In the genomic region with DNA sequence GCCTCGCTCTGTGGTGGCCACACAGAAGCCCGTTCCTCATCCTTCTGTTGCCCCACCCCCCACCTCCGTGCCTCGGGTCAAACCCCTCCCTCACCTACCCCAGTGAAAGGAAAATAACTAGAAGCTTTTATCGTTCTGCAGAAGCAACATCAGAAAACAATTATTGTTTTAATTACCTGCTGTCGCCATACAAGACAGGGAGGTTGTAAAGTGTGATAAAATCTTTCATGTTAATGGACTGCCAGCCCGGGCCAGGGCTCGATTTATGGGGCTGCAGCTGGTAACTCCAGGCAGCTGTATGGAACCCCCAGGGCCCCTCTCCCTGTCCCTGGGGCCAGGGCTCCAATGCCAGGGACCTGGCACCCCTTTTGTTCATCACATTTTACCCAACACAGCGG, we compare ENCODE assay signal across 25 cellular contexts. TPM values are rescaled to one million over a fixed set of nuclear protein-coding genes. Genes with fewer than 3 reads are reported as not detected.
"Had no signal": no experiment of that assay in that cellular context is flagged by ENCODE, and none has a peak within 500 bp of the region (broad histone marks: within the 10 kb centered on the region; RNA-seq: fewer than 3 reads in every experiment).

No MANE protein-coding gene starts in this region.

- H3K9me3 ChIP-seq: Peyer's patch had no signal

- H3K4me3 ChIP-seq: Peyer's patch, SK-N-MC had no signal

- H3K4me1 ChIP-seq: Peyer's patch had no signal

- H3K27ac ChIP-seq: Peyer's patch, RWPE1, SK-N-MC had no signal

- H3K27me3 ChIP-seq: Peyer's patch had no signal

- DNase-seq: activated CD4-positive, alpha-beta T cell treated with anti-CD3 and anti-CD28 coated beads for 48 hours; activated CD4-positive, alpha-beta T cell treated with anti-CD3 and anti-CD28 coated beads, Interleukin-2, amount 50 U/mL, for 4 hours; activated CD4-positive, CD25-positive, alpha-beta regulatory T cell treated with anti-CD3 and anti-CD28 coated beads, Interleukin-2, amount 50 U/mL, for 72 hours; activated CD8-positive, alpha-beta memory T cell treated with anti-CD3 and anti-CD28 coated beads, Interleukin-2, amount 50 U/mL, for 48 hours; activated CD8-positive, alpha-beta T cell treated with anti-CD3 and anti-CD28 coated beads, Interleukin-2, amount 10 ng/mL, durations not matched to agents 7 days and 5 days; activated effector memory CD4-positive, alpha-beta T cell treated with Interleukin-2 at 50 U/mL for 16 hours; activated naive CD4-positive, alpha-beta T cell treated with Interleukin-2 at 50 U/mL for 16 hours; activated naive CD8-positive, alpha-beta T cell treated with anti-CD3 and anti-CD28 coated beads, Interleukin-2, amount 50 U/mL, for 24 hours; activated T-cell treated with anti-CD3 and anti-CD28 coated beads, Interleukin-2, amount 50 U/mL, for 1 hour; amniotic stem cell; KG1; NCI-H1092; NCI-H146; NCI-H187 treated with DMSO at 0.1 percent for 48 hours; NCI-H2081 treated with DMSO at 0.1 percent for 48 hours; NCI-H2171; NCI-H2227 treated with DMSO at 0.1 percent for 48 hours; Peyer's patch; SHP77 treated with DMSO at 0.1 percent for 48 hours; SW 1271 had no signal

- H3K36me3 ChIP-seq: Peyer's patch had no signal

- ATAC-seq: activated CD8-positive, alpha-beta T cell treated with anti-CD3 and anti-CD28 coated beads, Interleukin-2, amount 10 ng/mL, durations not matched to agents 7 days and 5 days; activated naive CD4-positive, alpha-beta T cell treated with anti-CD3 and anti-CD28 coated beads, Interleukin-2, amount 50 U/mL, for 72 hours; activated naive CD8-positive, alpha-beta T cell treated with anti-CD3 and anti-CD28 coated beads, Interleukin-2, amount 50 U/mL, for 24 hours; WTC11 had no signal

RNA-seq across cellular contexts. Expression of gene UNC5A, which starts 20.7 kb away (rescaled TPM):
- polyA plus RNA-seq: IgD-negative memory B cell had no signal
